9 cellular contexts compared by ENCODE assay signal in the genomic region with DNA sequence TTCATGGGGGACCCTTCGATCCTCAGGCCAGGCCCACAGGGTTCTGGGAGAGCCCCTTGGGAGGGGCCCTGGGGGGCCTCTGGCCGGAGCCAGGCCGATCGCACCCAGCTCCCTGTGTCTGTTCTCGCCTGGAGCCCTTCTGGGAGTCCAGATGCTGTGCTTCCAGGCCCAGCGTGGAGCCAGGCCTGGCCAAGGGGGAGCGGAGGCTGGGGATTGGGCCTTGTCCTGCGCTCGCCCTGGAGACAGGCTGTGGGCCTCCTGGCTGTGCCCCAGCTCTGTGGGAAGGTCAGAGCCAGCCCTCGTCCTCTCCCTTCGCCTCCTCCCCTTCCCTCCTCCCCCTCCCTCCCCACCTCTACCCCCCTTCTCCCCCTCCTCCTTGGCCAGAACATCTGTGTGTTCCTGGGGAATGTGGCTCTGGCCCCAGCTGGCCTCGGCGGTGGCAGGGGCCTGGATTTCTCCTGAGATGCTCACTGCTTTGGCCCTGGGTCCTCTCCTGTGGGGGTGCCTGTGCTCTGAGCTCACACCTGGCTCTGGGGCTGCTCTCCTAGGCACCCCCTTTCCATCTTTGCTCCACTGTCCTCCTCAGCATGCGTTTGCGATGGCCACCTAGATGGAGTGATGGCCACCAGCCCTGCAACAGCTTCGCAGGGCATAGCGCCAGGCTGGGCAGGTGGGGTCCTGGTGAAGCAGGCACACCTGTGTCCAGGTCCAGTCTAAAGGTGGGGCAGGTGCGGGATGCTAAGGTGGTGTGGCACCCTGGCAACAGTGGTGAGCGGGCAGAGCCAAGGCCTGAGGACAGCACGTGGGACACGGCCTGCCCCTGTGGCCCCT.
DNase-seq lines count a peak whose midpoint lies in the region; ATAC-seq and TF ChIP-seq lines count a peak whose summit lies in the region.
"Had no signal": no experiment of that assay in that cellular context is flagged by ENCODE, and none has a peak within 500 bp of the region (broad histone marks: within the 10 kb centered on the region; RNA-seq: fewer than 3 reads in every experiment).

No MANE protein-coding gene starts in this region.

- intact Hi-C loops in adrenal gland (cut with DNase I) (no loop called here), psoas muscle (cut with DNase I) (no loop called here)

- H3K27me3 ChIP-seq in adrenal gland (no peaks in the 10 kb centered on the region), psoas muscle (ENCODE audit: insufficient read depth in 3 of 3, low read length in 2 of 3) (no peaks in the 10 kb centered on the region)

- no peak for TF ChIP-seq CTCF in adrenal gland (IDR thresholded peaks at IDR 0.05)
- no peak for TF ChIP-seq CTCF in psoas muscle (IDR thresholded peaks at IDR 0.05)

- H3K36me3 ChIP-seq in adrenal gland (replicated peaks in 1 of 2): no peaks in the 10 kb centered on the region
- no peaks in the 10 kb centered on the region for H3K36me3 ChIP-seq in psoas muscle (ENCODE audit: insufficient read depth in 1 of 2, low read depth in 1 of 2)

- peaks cover 60 to 71% of the 10 kb centered on the region in 2 donors for H3K4me1 ChIP-seq in adrenal gland (replicated peaks in 1 of 2)
- H3K4me1 ChIP-seq in psoas muscle: peaks cover 65% of the 10 kb centered on the region

- H3K9me3 Mint-ChIP-seq in stimulated activated naive CD8-positive, alpha-beta T cell treated with anti-CD3 and anti-CD28 coated beads, Interleukin-15, amount 100 ng/mL, for 72 hours: no peaks in the 10 kb centered on the region

- no peaks in the 10 kb centered on the region for H3K4me1 Mint-ChIP-seq in stimulated activated naive CD8-positive, alpha-beta T cell treated with anti-CD3 and anti-CD28 coated beads, Interleukin-15, amount 100 ng/mL, for 72 hours

- H3K9me3 ChIP-seq in adrenal gland (replicated peaks in 1 of 3): no peaks in the 10 kb centered on the region
- no peaks in the 10 kb centered on the region for H3K9me3 ChIP-seq in psoas muscle

- DNase-seq in DMS 273 (lab: John Stamatoyannopoulos, UW; ENCODE audit: unreplicated experiment): peak; percentile 98
- DNase-seq in adrenal gland: peak; percentile 90 to 97 (median 97)
- DNase-seq in hepatic stellate cell (ENCODE audit: low spot score): peak; percentile 65
- DNase-seq in psoas muscle: peak; percentile 88 to 92
- DNase-seq in amniotic stem cell (lab: John Stamatoyannopoulos, UW): no peak
- DNase-seq in stimulated activated naive CD8-positive, alpha-beta T cell treated with anti-CD3 and anti-CD28 coated beads, Interleukin-15, amount 100 ng/mL, for 72 hours: no peak
- DNase-seq: NCI-H526 had no signal

- H3K27ac ChIP-seq in adrenal gland (peak overlapping the region; percentile 85 to 96 (median 93)), psoas muscle (peak overlapping the region; percentile 74)

- WGBS in adrenal gland, 4 donors: 29 to 46% (median 41%) methylated on average over 4 to 21 of the region's 21 CpGs
- 30 to 43% (median 31%) methylated on average over 19 to 21 of the region's 21 CpGs for WGBS in psoas muscle, 3 donors

- TF ChIP-seq POLR2A in adrenal gland (IDR thresholded peaks at IDR 0.05): peak in 1 of 2 donors; percentile 82

- no peak overlapping the region for H3K4me3 Mint-ChIP-seq in stimulated activated naive CD8-positive, alpha-beta T cell treated with anti-CD3 and anti-CD28 coated beads, Interleukin-15, amount 100 ng/mL, for 72 hours

- H3K27ac Mint-ChIP-seq in stimulated activated naive CD8-positive, alpha-beta T cell treated with anti-CD3 and anti-CD28 coated beads, Interleukin-15, amount 100 ng/mL, for 72 hours: peak overlapping the region in 1 of 2 donors; percentile 90

- peaks cover 9% of the 10 kb centered on the region for H3K27me3 Mint-ChIP-seq in stimulated activated naive CD8-positive, alpha-beta T cell treated with anti-CD3 and anti-CD28 coated beads, Interleukin-15, amount 100 ng/mL, for 72 hours

- H3K4me3 ChIP-seq in adrenal gland (no peak overlapping the region), psoas muscle (no peak overlapping the region)

- ATAC-seq in psoas muscle: peak; percentile 72 to 79 (median 76)
- ATAC-seq in HG02678 (IDR thresholded peaks at IDR 0.05; ENCODE audit: unreplicated experiment): no peak
- ATAC-seq in HG03039 (IDR thresholded peaks at IDR 0.05; ENCODE audit: unreplicated experiment): no peak
- ATAC-seq in stimulated activated naive CD8-positive, alpha-beta T cell treated with anti-CD3 and anti-CD28 coated beads, Interleukin-15, amount 100 ng/mL, for 72 hours: no peak

Comparison
In these comparisons a context has a peak if more than half of its experiments do, and no peak if none do; other contexts are left out.
1. DNase-seq: peak in DMS 273 (single experiment), adrenal gland (7 of 7), hepatic stellate cell (single experiment) and psoas muscle (2 of 2); none in amniotic stem cell (single experiment) and stimulated activated naive CD8-positive, alpha-beta T cell treated with anti-CD3 and anti-CD28 coated beads, Interleukin-15, amount 100 ng/mL, for 72 hours (0 of 2).
2. ATAC-seq: peak in psoas muscle (4 of 4); none in HG02678 (single experiment), HG03039 (single experiment) and stimulated activated naive CD8-positive, alpha-beta T cell treated with anti-CD3 and anti-CD28 coated beads, Interleukin-15, amount 100 ng/mL, for 72 hours (single experiment).